Comparison of ENCODE assay signal across 17 cellular contexts in the genomic region with DNA sequence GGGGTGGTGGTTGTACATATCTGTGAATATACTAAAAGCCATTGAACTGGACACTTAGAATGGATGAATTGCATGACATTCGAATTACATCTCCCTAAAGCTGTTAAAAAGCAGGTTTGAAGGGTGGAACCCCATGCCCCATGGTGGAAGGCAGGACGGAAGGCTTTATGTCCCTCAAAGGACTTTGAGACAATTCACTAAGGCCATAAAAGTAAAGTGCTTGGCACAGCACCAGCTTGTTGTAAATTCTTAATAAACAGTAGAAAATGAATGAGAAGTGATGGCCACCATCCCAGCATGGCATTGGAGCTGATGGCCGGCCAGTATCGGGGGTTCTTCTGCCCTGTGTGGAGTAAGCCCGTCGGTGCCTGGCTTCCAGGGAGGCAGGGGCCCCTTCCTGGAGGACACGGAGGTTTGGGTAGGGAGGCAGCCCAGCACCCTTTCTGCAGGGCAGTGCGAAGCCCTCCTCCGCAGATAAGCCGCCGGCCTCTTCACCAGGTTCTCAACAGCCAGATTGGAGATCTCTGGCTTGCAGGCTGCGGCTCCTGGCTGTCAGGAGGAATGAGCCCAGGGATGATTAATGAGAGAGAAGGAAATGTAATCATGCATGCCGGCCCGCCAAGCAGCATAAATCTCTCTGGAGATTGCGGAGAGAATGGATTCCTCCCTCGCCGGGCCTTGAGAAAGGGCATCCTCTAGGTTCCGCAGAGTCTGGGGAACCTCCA.
DNase-seq lines count a peak whose midpoint lies in the region; ATAC-seq, FAIRE-seq and TF ChIP-seq lines count a peak whose summit lies in the region.
"Had no signal": no experiment of that assay in that cellular context is flagged by ENCODE, and none has a peak within 500 bp of the region (broad histone marks: within the 10 kb centered on the region; RNA-seq: fewer than 3 reads in every experiment).

No MANE protein-coding gene starts in this region.

- POLR2A ChIA-PET in A673 (lab: Charles Lee; ENCODE audit: low non-redundant PET): no interaction called here
- POLR2A ChIA-PET in CD4-positive, alpha-beta memory T cell (lab: Charles Lee; ENCODE audit: partially characterized antibody): no interaction called here

- peak; percentile 89 for FAIRE-seq in HTR-8/SVneo (lab: Jason Lieb, UNC)

- BruUV-seq in A673 (replicated peaks; lab: Mats Ljungman, UMichigan): no TSS peak

- H3K9me3 ChIP-seq in A673 (ENCODE audit: low read depth, low read length, poor library complexity, severe bottlenecking) (no peaks in the 10 kb centered on the region), tibial artery (peaks cover 4 to 8% (median 7%) of the 10 kb centered on the region in 3 donors)
- H3K9me3 ChIP-seq in CD4-positive, alpha-beta memory T cell (ENCODE audit: control insufficient read depth in 1 of 2, low read length in 2 of 2): no peaks in the 10 kb centered on the region
- H3K9me3 ChIP-seq: BE2C, upper lobe of right lung had no signal

- H3K4me1 Mint-ChIP-seq in mesothelial cell of epicardium: peaks cover 57% of the 10 kb centered on the region
- no peaks in the 10 kb centered on the region for H3K4me1 Mint-ChIP-seq in CD4-positive, alpha-beta memory T cell

- ATAC-seq in HG02588 (IDR thresholded peaks at IDR 0.05; ENCODE audit: unreplicated experiment): no peak
- ATAC-seq: activated CD4-positive, CD25-positive, alpha-beta regulatory T cell treated with anti-CD3 and anti-CD28 coated beads, Interleukin-2, amount 50 U/mL, for 24 hours; activated T-cell treated with anti-CD3 and anti-CD28 coated beads, Interleukin-2, amount 50 U/mL, for 72 hours; upper lobe of right lung had no signal

- peaks cover 12% of the 10 kb centered on the region for H3K9me3 Mint-ChIP-seq in mesothelial cell of epicardium
- H3K9me3 Mint-ChIP-seq in CD4-positive, alpha-beta memory T cell: peaks cover 0 to 7% (median 1%) of the 10 kb centered on the region in 8 donors

- H3K27me3 ChIP-seq in A673 (replicated peaks; ENCODE audit: insufficient read depth, low read depth, low read length, poor library complexity) (peaks cover 10% of the 10 kb centered on the region), tibial artery (no peaks in the 10 kb centered on the region)
- peaks cover 15% of the 10 kb centered on the region for H3K27me3 ChIP-seq in CD4-positive, alpha-beta memory T cell (ENCODE audit: insufficient read depth, low read length)

- H3K4me3 ChIP-seq in A673 (ENCODE audit: low read depth, low read length, poor library complexity, severe bottlenecking) (no peak overlapping the region), astrocyte of the spinal cord (ENCODE audit: low read depth, low read length) (no peak overlapping the region), tibial artery (no peak overlapping the region)
- no peak overlapping the region for H3K4me3 ChIP-seq in CD4-positive, alpha-beta memory T cell (ENCODE audit: low read length in 2 of 2)
- H3K4me3 ChIP-seq: spleen, upper lobe of right lung had no signal

- no peak overlapping the region for H3K27ac ChIP-seq in A673 (ENCODE audit: low read depth, low read length, poor library complexity, severe bottlenecking)
- H3K27ac ChIP-seq in tibial artery: no peak overlapping the region
- H3K27ac ChIP-seq in CD4-positive, alpha-beta memory T cell (ENCODE audit: low read depth, low read length): no peak overlapping the region
- H3K27ac ChIP-seq: spleen, upper lobe of right lung had no signal

- no peaks in the 10 kb centered on the region for H3K27me3 Mint-ChIP-seq in mesothelial cell of epicardium (ENCODE audit: low read depth)
- H3K27me3 Mint-ChIP-seq in CD4-positive, alpha-beta memory T cell: peaks cover 38 to 41% of the 10 kb centered on the region in 2 donors

- in situ Hi-C loops in astrocyte of the spinal cord (cut with HindIII; ENCODE audit: low sequenced_read_pairs): no loop called here

- peak; percentile 40 for DNase-seq in A673 (ENCODE audit: low spot score)
- DNase-seq in HTR-8/SVneo (ENCODE audit: insufficient read length, low spot score): peak; percentile 91
- peak; percentile 86 for DNase-seq in astrocyte of the spinal cord (ENCODE audit: low read depth, low spot score)
- peak in 1 of 2 experiments; percentile 64 for DNase-seq in mesothelial cell of epicardium (ENCODE audit: low spot score in 2 of 2, unreplicated experiment in 2 of 2)
- DNase-seq in tibial artery: no peak
- no peak for DNase-seq in NCI-H1105 treated with DMSO at 0.1 percent for 48 hours (lab: John Stamatoyannopoulos, UW)
- DNase-seq in CD4-positive, alpha-beta memory T cell: no peak
- DNase-seq: activated T-cell treated with anti-CD3 and anti-CD28 coated beads, Interleukin-2, amount 50 U/mL, for 72 hours; BE2C; erythroblast; NCI-H1105; NCI-H510A treated with DMSO at 0.1 percent for 48 hours; spleen; upper lobe of right lung had no signal

- no peaks in the 10 kb centered on the region for H3K4me1 ChIP-seq in A673 (ENCODE audit: insufficient read depth, low read length, poor library complexity, severe bottlenecking)
- H3K4me1 ChIP-seq in tibial artery: peaks cover 0 to 14% (median 12%) of the 10 kb centered on the region in 4 donors
- no peaks in the 10 kb centered on the region for H3K4me1 ChIP-seq in CD4-positive, alpha-beta memory T cell (ENCODE audit: insufficient read depth, low read length)
- H3K4me1 ChIP-seq: BE2C had no signal

- no peak overlapping the region for H3K4me3 Mint-ChIP-seq in mesothelial cell of epicardium
- H3K4me3 Mint-ChIP-seq in CD4-positive, alpha-beta memory T cell: no peak overlapping the region
- H3K4me3 Mint-ChIP-seq: activated T-cell treated with anti-CD3 and anti-CD28 coated beads, Interleukin-2, amount 50 U/mL, for 72 hours had no signal

- CTCF ChIA-PET in A673 (lab: Charles Lee): no interaction called here
- CTCF ChIA-PET in CD4-positive, alpha-beta memory T cell (lab: Charles Lee; ENCODE audit: partially characterized antibody): no interaction called here

- intact Hi-C loops in A673 (cut with micrococcal nuclease; ENCODE audit: unreplicated experiment) (no loop called here), tibial artery (cut with DNase I; ENCODE audit: low total_unique reads) (no loop called here)
- intact Hi-C loops in CD4-positive, alpha-beta memory T cell (cut with micrococcal nuclease): no loop called here

- H3K36me3 Mint-ChIP-seq in mesothelial cell of epicardium: peaks cover 3% of the 10 kb centered on the region
- no peaks in the 10 kb centered on the region for H3K36me3 Mint-ChIP-seq in CD4-positive, alpha-beta memory T cell
- H3K36me3 Mint-ChIP-seq: brain had no signal

- no peak for TF ChIP-seq CTCF in A673 (conservative IDR thresholded peaks at IDR 0.05; ENCODE audit: low read depth, low read length)
- no peak for TF ChIP-seq CTCF in astrocyte of the spinal cord (IDR thresholded peaks at IDR 0.05; ENCODE audit: low read depth, low read length)
- no peak for TF ChIP-seq CTCF in mesothelial cell of epicardium (IDR thresholded peaks at IDR 0.05; ENCODE audit: unreplicated experiment)
- TF ChIP-seq CTCF in tibial artery (IDR thresholded peaks at IDR 0.05): no peak

- H3K36me3 ChIP-seq in A673 (ENCODE audit: insufficient read depth, low read length, poor library complexity, severe bottlenecking) (no peaks in the 10 kb centered on the region), tibial artery (no peaks in the 10 kb centered on the region)
- no peaks in the 10 kb centered on the region for H3K36me3 ChIP-seq in CD4-positive, alpha-beta memory T cell (ENCODE audit: insufficient read depth, low read length)
- H3K36me3 ChIP-seq: BE2C, spleen, upper lobe of right lung had no signal

- H3K27ac Mint-ChIP-seq in mesothelial cell of epicardium: peak overlapping the region; percentile 61
- H3K27ac Mint-ChIP-seq in CD4-positive, alpha-beta memory T cell: no peak overlapping the region
- H3K27ac Mint-ChIP-seq: activated T-cell treated with anti-CD3 and anti-CD28 coated beads, Interleukin-2, amount 50 U/mL, for 72 hours had no signal

Comparison
In these comparisons a context has a peak if more than half of its experiments do, and no peak if none do; other contexts are left out.
1. DNase-seq: peak in A673 (single experiment), HTR-8/SVneo (single experiment) and astrocyte of the spinal cord (single experiment); none in tibial artery (0 of 2), NCI-H1105 treated with DMSO at 0.1 percent for 48 hours (single experiment) and CD4-positive, alpha-beta memory T cell (0 of 5).